In genomic region chr5:171467107-171467506, GRCh38 we compare ENCODE assay signal across 3 cellular contexts.
"Had no signal": no experiment of that assay in that cellular context is flagged by ENCODE, and none has a peak within 500 bp of the region (broad histone marks: within the 10 kb centered on the region; RNA-seq: fewer than 3 reads in every experiment).

No MANE protein-coding gene starts in this region.

- ATAC-seq: GM12878 had no signal

- H3K4me3 ChIP-seq: GM12878 had no signal

- DNase-seq: GDM1, GF-D8 had no signal
